9 cellular contexts compared by ENCODE assay signal in genomic region chr11:128547946-128548654, GRCh38. TPM values are rescaled to one million over a fixed set of nuclear protein-coding genes. Genes with fewer than 3 reads are reported as not detected.
A peak's percentile ranks its signal among the peaks of the same experiment; 100 is the strongest.
DNase-seq lines count a peak whose midpoint lies in the region; ATAC-seq and TF ChIP-seq lines count a peak whose summit lies in the region.
"Had no signal": no experiment of that assay in that cellular context is flagged by ENCODE, and none has a peak within 500 bp of the region (broad histone marks: within the 10 kb centered on the region; RNA-seq: fewer than 3 reads in every experiment).

No MANE protein-coding gene starts in this region.

- H3K27ac Mint-ChIP-seq in MCF 10A (ENCODE audit: low read depth, unreplicated experiment) = no peak overlapping the region

- no peaks in the 10 kb centered on the region for H3K36me3 Mint-ChIP-seq in MCF 10A (ENCODE audit: insufficient read depth, unreplicated experiment)

- intact Hi-C loops in breast epithelium (cut with DNase I; ENCODE audit: low total_unique reads) = no loop called here
- intact Hi-C loops in MCF 10A (cut with micrococcal nuclease) = no loop called here
- intact Hi-C loops in body of pancreas (cut with DNase I) = no loop called here

- H3K27ac ChIP-seq in breast epithelium = peak overlapping the region; percentile 72 to 96
- peak overlapping the region in 3 of 4 donors; percentile 43 to 53 (median 49) for H3K27ac ChIP-seq in body of pancreas
- H3K27ac ChIP-seq in mesodermal cell (ENCODE audit: low read depth, low read length, severe bottlenecking) = peak overlapping the region; percentile 72
- peak overlapping the region; percentile 71 for H3K27ac ChIP-seq in urinary bladder (ENCODE audit: low read depth)

- TF ChIP-seq POLR2A in breast epithelium (IDR thresholded peaks at IDR 0.05) (no peak), body of pancreas (IDR thresholded peaks at IDR 0.05) (no peak)

- ATAC-seq in body of pancreas = no peak
- ATAC-seq in GM21447 (IDR thresholded peaks at IDR 0.05; ENCODE audit: unreplicated experiment) = no peak

- no peaks in the 10 kb centered on the region for H3K9me3 ChIP-seq in breast epithelium
- H3K9me3 ChIP-seq in body of pancreas = no peaks in the 10 kb centered on the region
- no peaks in the 10 kb centered on the region for H3K9me3 ChIP-seq in mesodermal cell (ENCODE audit: control insufficient read depth, low read length)

- POLR2A ChIA-PET in MCF 10A (lab: Yijun Ruan, JAX) = no interaction called here

- H3K27me3 ChIP-seq in breast epithelium = no peaks in the 10 kb centered on the region
- H3K27me3 ChIP-seq in body of pancreas = no peaks in the 10 kb centered on the region

- H3K9me3 Mint-ChIP-seq in MCF 10A (ENCODE audit: unreplicated experiment) = no peaks in the 10 kb centered on the region

- H3K36me3 ChIP-seq in breast epithelium (no peaks in the 10 kb centered on the region), body of pancreas (replicated peaks in 1 of 2; ENCODE audit: insufficient read depth in 1 of 2, low read depth in 2 of 2) (no peaks in the 10 kb centered on the region), mesodermal cell (ENCODE audit: control insufficient read depth, insufficient read depth, low read length) (no peaks in the 10 kb centered on the region), urinary bladder (ENCODE audit: insufficient read depth) (no peaks in the 10 kb centered on the region)

- H3K4me3 Mint-ChIP-seq in MCF 10A (ENCODE audit: unreplicated experiment) = no peak overlapping the region

- H3K4me1 ChIP-seq in breast epithelium (peaks cover 0 to 8% of the 10 kb centered on the region in 2 donors), body of pancreas (peaks cover 22% of the 10 kb centered on the region), mesodermal cell (ENCODE audit: control insufficient read depth, insufficient read depth, low read length, poor library complexity, severe bottlenecking) (peaks cover 29% of the 10 kb centered on the region), urinary bladder (ENCODE audit: insufficient read depth) (no peaks in the 10 kb centered on the region)

- no peak for TF ChIP-seq CTCF in breast epithelium (IDR thresholded peaks at IDR 0.05)
- no peak for TF ChIP-seq CTCF in MCF 10A (IDR thresholded peaks at IDR 0.05; ENCODE audit: unreplicated experiment)
- TF ChIP-seq CTCF in body of pancreas (IDR thresholded peaks at IDR 0.05) = no peak

- peaks cover 6% of the 10 kb centered on the region for H3K4me1 Mint-ChIP-seq in MCF 10A (ENCODE audit: insufficient read depth, unreplicated experiment)

- H3K4me3 ChIP-seq in breast epithelium = peak overlapping the region; percentile 40 to 71 (median 49)
- peak overlapping the region in 1 of 2 donors; percentile 33 for H3K4me3 ChIP-seq in body of pancreas
- H3K4me3 ChIP-seq in mesodermal cell (ENCODE audit: extremely low read depth, insufficient read depth, low read length, poor library complexity, severe bottlenecking) = peak overlapping the region; percentile 31
- peak overlapping the region; percentile 46 for H3K4me3 ChIP-seq in urinary bladder (ENCODE audit: low read depth, low read length)

- no peak for DNase-seq in breast epithelium (ENCODE audit: low spot score in 2 of 2)
- DNase-seq in MCF 10A (ENCODE audit: unreplicated experiment) = no peak
- DNase-seq in body of pancreas = no peak
- DNase-seq in MV-4-11 (lab: John Stamatoyannopoulos, UW) = no peak
- no peak for DNase-seq in midbrain (lab: John Stamatoyannopoulos, UW)
- DNase-seq: DMS79 had no signal

- H3K27me3 Mint-ChIP-seq in MCF 10A (ENCODE audit: insufficient read depth, unreplicated experiment) = peaks cover 18% of the 10 kb centered on the region

- 45 to 55% methylated on average over 11 of the region's 11 CpGs for WGBS in body of pancreas, 2 donors
- 35 to 45% methylated on average over 7 of the region's 11 CpGs for WGBS in mesodermal cell (ENCODE audit: insufficient coverage in 2 of 2), 2 experiments
- 58% methylated on average over 11 of the region's 11 CpGs for WGBS in urinary bladder

- BruUV-seq in MCF 10A (replicated peaks; lab: Mats Ljungman, UMichigan) = no TSS peak

- CTCF ChIA-PET in MCF 10A (lab: Yijun Ruan, JAX) = interaction anchor here (0.6 kb wide), 1 partner anchor 476 kb away, joined by 4 read pairs; no protein-coding TSS in a partner anchor

RNA-seq across cellular contexts. Expression of gene ETS1, which starts 39.3 kb away (rescaled TPM):
- total RNA-seq in breast epithelium (10 to 100 TPM; 65.6 to 92.1 (median 73.2) TPM), MCF 10A (2022) (63.2 and 82.0 TPM in 2 replicates), body of pancreas (10 to 100 TPM; 20.0 to 22.7 TPM), urinary bladder (64.0 TPM)
- polyA plus RNA-seq in mesodermal cell (2013, experiment 1 of 2) = 90.5 TPM
- 75.7 TPM for polyA plus RNA-seq in mesodermal cell (2013, experiment 2 of 2)
- polyA plus RNA-seq in urinary bladder = 35.6 TPM
